Comparison of ENCODE assay signal across 17 cellular contexts in genomic region chr6:15769471-15770088, GRCh38.
DNase-seq lines count a peak whose midpoint lies in the region; ATAC-seq lines count a peak whose summit lies in the region.
"Had no signal": no experiment of that assay in that cellular context is flagged by ENCODE, and none has a peak within 500 bp of the region (broad histone marks: within the 10 kb centered on the region; RNA-seq: fewer than 3 reads in every experiment).

No MANE protein-coding gene starts in this region.

- H3K4me3 Mint-ChIP-seq in activated CD8-positive, alpha-beta memory T cell treated with anti-CD3 and anti-CD28 coated beads, Interleukin-2, amount 10 ng/mL, durations not matched to agents 7 days and 5 days = no peak overlapping the region
- H3K4me3 Mint-ChIP-seq: effector memory CD8-positive, alpha-beta T cell had no signal

- ATAC-seq in activated CD8-positive, alpha-beta memory T cell treated with anti-CD3 and anti-CD28 coated beads, Interleukin-2, amount 10 ng/mL, durations not matched to agents 7 days and 5 days = no peak
- ATAC-seq: effector memory CD8-positive, alpha-beta T cell; left ventricle myocardium superior had no signal

- H3K27ac Mint-ChIP-seq in activated CD8-positive, alpha-beta memory T cell treated with anti-CD3 and anti-CD28 coated beads, Interleukin-2, amount 10 ng/mL, durations not matched to agents 7 days and 5 days = no peak overlapping the region
- H3K27ac Mint-ChIP-seq: effector memory CD8-positive, alpha-beta T cell had no signal

- CTCF ChIA-PET in activated CD8-positive, alpha-beta memory T cell treated with anti-CD3 and anti-CD28 coated beads, Interleukin-2, amount 10 ng/mL, durations not matched to agents 7 days and 5 days (lab: Charles Lee) = interaction anchor here (0.6 to 0.8 kb wide), 2 partner anchors 413 to 818 kb away, joined by 4 read pairs; no protein-coding TSS in a partner anchor

- peaks cover 2% of the 10 kb centered on the region for H3K27me3 Mint-ChIP-seq in activated CD8-positive, alpha-beta memory T cell treated with anti-CD3 and anti-CD28 coated beads, Interleukin-2, amount 10 ng/mL, durations not matched to agents 7 days and 5 days

- DNase-seq in NCI-H146 (lab: John Stamatoyannopoulos, UW) (peak; percentile 15), NCI-H146 treated with DMSO at 0.1 percent for 48 hours (lab: John Stamatoyannopoulos, UW; ENCODE audit: unreplicated experiment) (no peak), LHCN-M2 (ENCODE audit: low read depth) (peak; percentile 52), cerebellar cortex (ENCODE audit: low spot score) (peak; percentile 2), renal cortical epithelial cell (ENCODE audit: low read depth) (peak; percentile 41), T-helper 1 cell (no peak), activated gamma-delta T cell treated with Interleukin-2 at 50 U/mL for 16 hours (no peak)
- no peak for DNase-seq in activated CD8-positive, alpha-beta memory T cell treated with anti-CD3 and anti-CD28 coated beads, Interleukin-2, amount 10 ng/mL, durations not matched to agents 7 days and 5 days
- DNase-seq: 8988T; C1 segment of cervical spinal cord; DMS79; effector memory CD8-positive, alpha-beta T cell; KG1; left ventricle myocardium superior; NCI-H1930; RPMI8226; transverse colon had no signal

- peaks cover 16% of the 10 kb centered on the region for H3K4me1 Mint-ChIP-seq in activated CD8-positive, alpha-beta memory T cell treated with anti-CD3 and anti-CD28 coated beads, Interleukin-2, amount 10 ng/mL, durations not matched to agents 7 days and 5 days

- H3K36me3 Mint-ChIP-seq in activated CD8-positive, alpha-beta memory T cell treated with anti-CD3 and anti-CD28 coated beads, Interleukin-2, amount 10 ng/mL, durations not matched to agents 7 days and 5 days = peaks cover 1% of the 10 kb centered on the region

- H3K9me3 Mint-ChIP-seq in activated CD8-positive, alpha-beta memory T cell treated with anti-CD3 and anti-CD28 coated beads, Interleukin-2, amount 10 ng/mL, durations not matched to agents 7 days and 5 days (ENCODE audit: low read depth) = no peaks in the 10 kb centered on the region
- H3K9me3 Mint-ChIP-seq: effector memory CD8-positive, alpha-beta T cell had no signal

Comparison
In these comparisons a context has a peak if more than half of its experiments do, and no peak if none do; other contexts are left out.
1. DNase-seq: peak in NCI-H146 (single experiment), LHCN-M2 (single experiment), cerebellar cortex (single experiment) and renal cortical epithelial cell (single experiment); none in NCI-H146 treated with DMSO at 0.1 percent for 48 hours (single experiment), T-helper 1 cell (0 of 5), activated CD8-positive, alpha-beta memory T cell treated with anti-CD3 and anti-CD28 coated beads, Interleukin-2, amount 10 ng/mL, durations not matched to agents 7 days and 5 days (single experiment) and activated gamma-delta T cell treated with Interleukin-2 at 50 U/mL for 16 hours (single experiment).